In genomic region chr1:5949074-5949760, GRCh38 we compare ENCODE assay signal across 13 cellular contexts. TPM values are rescaled to one million over a fixed set of nuclear protein-coding genes. Genes with fewer than 3 reads are reported as not detected.
A peak's percentile ranks its signal among the peaks of the same experiment; 100 is the strongest.
DNase-seq lines count a peak whose midpoint lies in the region; ATAC-seq and TF ChIP-seq lines count a peak whose summit lies in the region.
"Had no signal": no experiment of that assay in that cellular context is flagged by ENCODE, and none has a peak within 500 bp of the region (broad histone marks: within the 10 kb centered on the region; RNA-seq: fewer than 3 reads in every experiment).

No MANE protein-coding gene starts in this region.

- CTCF ChIA-PET in activated CD8-positive, alpha-beta memory T cell treated with anti-CD3 and anti-CD28 coated beads, Interleukin-2, amount 10 ng/mL, durations not matched to agents 7 days and 5 days (lab: Charles Lee), result no interaction called here

- no peak for ATAC-seq in activated CD8-positive, alpha-beta memory T cell treated with anti-CD3 and anti-CD28 coated beads, Interleukin-2, amount 10 ng/mL, durations not matched to agents 7 days and 5 days
- no peak for ATAC-seq in HG02973 (IDR thresholded peaks at IDR 0.05; ENCODE audit: unreplicated experiment)

- no peaks in the 10 kb centered on the region for H3K9me3 Mint-ChIP-seq in activated CD8-positive, alpha-beta memory T cell treated with anti-CD3 and anti-CD28 coated beads, Interleukin-2, amount 10 ng/mL, durations not matched to agents 7 days and 5 days (ENCODE audit: low read depth)
- H3K9me3 Mint-ChIP-seq in type B pancreatic cell (no peaks in the 10 kb centered on the region), CD14-positive monocyte (no peaks in the 10 kb centered on the region)

- intact Hi-C loops in CD14-positive monocyte (cut with micrococcal nuclease), result no loop called here

- no peaks in the 10 kb centered on the region for H3K27me3 Mint-ChIP-seq in activated CD8-positive, alpha-beta memory T cell treated with anti-CD3 and anti-CD28 coated beads, Interleukin-2, amount 10 ng/mL, durations not matched to agents 7 days and 5 days
- H3K27me3 Mint-ChIP-seq in type B pancreatic cell (no peaks in the 10 kb centered on the region), CD14-positive monocyte (ENCODE audit: low read depth in 3 of 3) (peaks cover 0 to 2% (median 0%) of the 10 kb centered on the region in 3 donors)

- TF ChIP-seq CTCF in type B pancreatic cell (conservative IDR thresholded peaks at IDR 0.05) (peak; percentile 52), CD14-positive monocyte (IDR thresholded peaks at IDR 0.05) (no peak)

- H3K36me3 Mint-ChIP-seq in activated CD8-positive, alpha-beta memory T cell treated with anti-CD3 and anti-CD28 coated beads, Interleukin-2, amount 10 ng/mL, durations not matched to agents 7 days and 5 days, result peaks cover 7% of the 10 kb centered on the region
- H3K36me3 Mint-ChIP-seq in type B pancreatic cell (peaks cover 21% of the 10 kb centered on the region), CD14-positive monocyte (peaks cover 42 to 43% of the 10 kb centered on the region in 2 donors)

- H3K4me3 Mint-ChIP-seq in activated CD8-positive, alpha-beta memory T cell treated with anti-CD3 and anti-CD28 coated beads, Interleukin-2, amount 10 ng/mL, durations not matched to agents 7 days and 5 days, result no peak overlapping the region
- H3K4me3 Mint-ChIP-seq in type B pancreatic cell (no peak overlapping the region), CD14-positive monocyte (no peak overlapping the region)

- no peak overlapping the region for H3K27ac Mint-ChIP-seq in activated CD8-positive, alpha-beta memory T cell treated with anti-CD3 and anti-CD28 coated beads, Interleukin-2, amount 10 ng/mL, durations not matched to agents 7 days and 5 days
- H3K27ac Mint-ChIP-seq in type B pancreatic cell, result no peak overlapping the region
- peak overlapping the region in 1 of 7 donors; percentile 34 for H3K27ac Mint-ChIP-seq in CD14-positive monocyte

- peaks cover under 1% of the 10 kb centered on the region for H3K4me1 Mint-ChIP-seq in activated CD8-positive, alpha-beta memory T cell treated with anti-CD3 and anti-CD28 coated beads, Interleukin-2, amount 10 ng/mL, durations not matched to agents 7 days and 5 days
- H3K4me1 Mint-ChIP-seq in type B pancreatic cell (ENCODE audit: unreplicated experiment), result no peaks in the 10 kb centered on the region
- no peaks in the 10 kb centered on the region for H3K4me1 Mint-ChIP-seq in CD14-positive monocyte

- H3K27ac ChIP-seq in epithelial cell of prostate (no peak overlapping the region), caudate nucleus (ENCODE audit: low read depth, low read length) (no peak overlapping the region)
- H3K27ac ChIP-seq: esophagus muscularis mucosa, suprapubic skin had no signal

- DNase-seq in activated CD8-positive, alpha-beta memory T cell treated with anti-CD3 and anti-CD28 coated beads, Interleukin-2, amount 10 ng/mL, durations not matched to agents 7 days and 5 days, result peak; percentile 33
- no peak for DNase-seq in activated CD8-positive, alpha-beta memory T cell treated with anti-CD3 and anti-CD28 coated beads, Interleukin-2, amount 50 U/mL, for 4 hours
- DNase-seq in NCI-H345 (lab: John Stamatoyannopoulos, UW), result peak; percentile 72
- DNase-seq in epithelial cell of prostate (ENCODE audit: low read depth, low spot score), result peak; percentile 14
- DNase-seq in type B pancreatic cell (ENCODE audit: extremely low spot score, unreplicated experiment), result peak; percentile 42
- DNase-seq in CD14-positive monocyte (ENCODE audit: low spot score), result no peak
- no peak for DNase-seq in caudate nucleus (lab: John Stamatoyannopoulos, UW)
- DNase-seq: anterior cingulate cortex; NK-92 treated with Interleukin-12 subunit alpha and Interleukin-12 subunit beta, amount 100 ng/mL, for 24 hours; stimulated activated CD4-positive, alpha-beta T cell treated with anti-CD3 and anti-CD28 coated beads, Interleukin-4, amount 100 ng/mL, for 24 hours had no signal

RNA-seq across cellular contexts. Expression of gene NPHP4, which starts 43.0 kb away (rescaled TPM):
- total RNA-seq in activated CD8-positive, alpha-beta memory T cell treated with anti-CD3 and anti-CD28 coated beads, Interleukin-2, amount 10 ng/mL, durations not matched to agents 7 days and 5 days, result 10 to 100 TPM; 15.4 to 20.3 TPM
- total RNA-seq in type B pancreatic cell (ENCODE audit: low replicate concordance), result 10.3 and 21.7 TPM in 2 replicates
- 1 to 10 TPM in 1 of 2 donors, under 1 TPM in 1; 0.39 to 1.2 TPM for polyA plus RNA-seq in CD14-positive monocyte

Comparison
In these comparisons a context has a peak if more than half of its experiments do, and no peak if none do; other contexts are left out.
1. DNase-seq: peak in activated CD8-positive, alpha-beta memory T cell treated with anti-CD3 and anti-CD28 coated beads, Interleukin-2, amount 10 ng/mL, durations not matched to agents 7 days and 5 days (single experiment), NCI-H345 (single experiment), epithelial cell of prostate (single experiment) and type B pancreatic cell (single experiment); none in activated CD8-positive, alpha-beta memory T cell treated with anti-CD3 and anti-CD28 coated beads, Interleukin-2, amount 50 U/mL, for 4 hours (single experiment), CD14-positive monocyte (single experiment) and caudate nucleus (0 of 61).